ENCODE assay signal across 37 cellular contexts in genomic region chr10:45339896-45340295, GRCh38. TPM values are rescaled to one million over a fixed set of nuclear protein-coding genes. Genes with fewer than 3 reads are reported as not detected.
"Had no signal": no experiment of that assay in that cellular context is flagged by ENCODE, and none has a peak within 500 bp of the region (broad histone marks: within the 10 kb centered on the region; RNA-seq: fewer than 3 reads in every experiment).

No MANE protein-coding gene starts in this region.

- DNase-seq: Karpas-422, Kasumi-1, MM.1S, MV-4-11, NCI-H1048, NCI-H1092, NCI-H1092 treated with DMSO at 0.1 percent for 48 hours, NCI-H1105, NCI-H1105 treated with DMSO at 0.1 percent for 48 hours, NCI-H1417, NCI-H1417 treated with DMSO at 0.1 percent for 48 hours, NCI-H1436, NCI-H1436 treated with DMSO at 0.1 percent for 48 hours, NCI-H146, NCI-H1694, NCI-H1694 treated with DMSO at 0.1 percent for 48 hours, NCI-H187, NCI-H187 treated with DMSO at 0.1 percent for 48 hours, NCI-H1930, NCI-H2029, NCI-H2029 treated with DMSO at 0.1 percent for 48 hours, NCI-H2081, NCI-H2081 treated with DMSO at 0.1 percent for 48 hours, NCI-H2107, NCI-H2171, NCI-H2171 treated with DMSO at 0.1 percent for 48 hours, NCI-H2227 treated with DMSO at 0.1 percent for 48 hours, NCI-H226, NCI-H345, NCI-H446, NCI-H446 treated with DMSO at 0.1 percent for 48 hours, NCI-H510A, NCI-H510A treated with DMSO at 0.1 percent for 48 hours had no signal

RNA-seq across cellular contexts. Expression of gene OR13A1, which starts 24.5 kb away (rescaled TPM):
- total RNA-seq: LHCN-M2, MCF 10A, NCI-H460 had no signal

RNA-seq across cellular contexts. Expression of gene ALOX5, which starts 34.1 kb away (rescaled TPM):
- total RNA-seq: LHCN-M2, M059J, MCF 10A, NCI-H460 had no signal
